13 cellular contexts compared by ENCODE assay signal in the genomic region with DNA sequence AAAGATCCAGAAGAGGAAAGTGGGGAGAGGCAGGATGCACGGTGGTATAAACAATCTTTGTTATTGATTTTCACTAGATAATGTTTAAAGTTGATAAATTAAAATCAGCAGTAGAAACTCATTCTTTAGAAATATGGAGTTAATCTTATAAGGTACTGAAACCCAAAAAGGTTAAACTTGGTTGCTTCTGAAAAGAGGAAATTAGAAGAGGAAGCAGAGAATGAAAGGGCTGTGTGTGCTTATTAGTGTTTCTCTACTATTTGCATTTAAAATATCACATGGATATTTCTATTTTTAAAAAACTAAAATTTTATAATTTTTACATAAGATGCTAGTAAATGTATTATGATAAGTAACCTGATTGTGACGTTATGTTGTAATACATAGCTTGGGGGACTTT. TPM values are rescaled to one million over a fixed set of nuclear protein-coding genes. Genes with fewer than 3 reads are reported as not detected.
A peak's percentile ranks its signal among the peaks of the same experiment; 100 is the strongest.
DNase-seq lines count a peak whose midpoint lies in the region; ATAC-seq and TF ChIP-seq lines count a peak whose summit lies in the region.
"Had no signal": no experiment of that assay in that cellular context is flagged by ENCODE, and none has a peak within 500 bp of the region (broad histone marks: within the 10 kb centered on the region; RNA-seq: fewer than 3 reads in every experiment).

No MANE protein-coding gene starts in this region.

- no peak overlapping the region; the same call in 1 of the 2 replicates for H2AFZ ChIP-seq in OCI-LY1 (ENCODE audit: low read length)

- H3K79me2 ChIP-seq in OCI-LY1 (ENCODE audit: insufficient read depth, low read length), result no peaks in the 10 kb centered on the region

- H3K4me3 Mint-ChIP-seq in WTC11, result no peak overlapping the region
- H3K4me3 Mint-ChIP-seq: activated T-cell treated with anti-CD3 and anti-CD28 coated beads, Interleukin-2, amount 50 U/mL, for 72 hours had no signal

- H3K9me2 ChIP-seq in OCI-LY1 (ENCODE audit: low read depth, low read length), result no peaks in the 10 kb centered on the region

- H3K9ac ChIP-seq in OCI-LY1 (ENCODE audit: low read length), result no peak overlapping the region

- POLR2A ChIA-PET in WTC11 (lab: Charles Lee), result no interaction called here

- H3K4me3 ChIP-seq in GM12864 (ENCODE audit: low read depth, low read length), result no peak overlapping the region
- H3K4me3 ChIP-seq in OCI-LY1 (ENCODE audit: low read depth, low read length, poor library complexity, severe bottlenecking), result no peak overlapping the region

- H3K9me3 Mint-ChIP-seq in WTC11, result peaks cover 5% of the 10 kb centered on the region

- no peak for TF ChIP-seq CTCF in GM12864 (IDR thresholded peaks at IDR 0.05; ENCODE audit: low read depth, low read length, missing control alignments)
- TF ChIP-seq CTCF in OCI-LY1 (IDR thresholded peaks at IDR 0.05; ENCODE audit: low read length), result no peak
- no peak for TF ChIP-seq CTCF in WTC11 (IDR thresholded peaks at IDR 0.05)

- H3K4me1 ChIP-seq in OCI-LY1 (ENCODE audit: insufficient read depth, low read length, severe bottlenecking), result peaks cover 40% of the 10 kb centered on the region

- ATAC-seq in GM21390 (IDR thresholded peaks at IDR 0.05; ENCODE audit: unreplicated experiment) (peak; percentile 47), HG03139 (IDR thresholded peaks at IDR 0.05; ENCODE audit: unreplicated experiment) (peak; percentile 35), WTC11 (no peak)
- ATAC-seq: activated T-cell treated with anti-CD3 and anti-CD28 coated beads, Interleukin-2, amount 50 U/mL, for 72 hours had no signal

- no peaks in the 10 kb centered on the region for H4K20me1 ChIP-seq in OCI-LY1 (ENCODE audit: insufficient read depth, low read length)

- no peaks in the 10 kb centered on the region for H3K27me3 Mint-ChIP-seq in WTC11 (ENCODE audit: low read depth)

- H3K36me3 ChIP-seq in OCI-LY1 (ENCODE audit: insufficient read depth, low read length), result no peaks in the 10 kb centered on the region

- DNase-seq in GM12864 (ENCODE audit: low read depth) (peak; percentile 18), WTC11 (ENCODE audit: low spot score) (no peak), caudate nucleus (lab: John Stamatoyannopoulos, UW) (no peak), inferior parietal cortex (ENCODE audit: extremely low spot score) (no peak), hippocampal formation (lab: John Stamatoyannopoulos, UW) (no peak)
- DNase-seq: activated T-cell treated with anti-CD3 and anti-CD28 coated beads, Interleukin-2, amount 50 U/mL, for 72 hours; NCI-H1092 treated with DMSO at 0.1 percent for 48 hours; T1000 had no signal

- H3K27me3 ChIP-seq in OCI-LY1 (ENCODE audit: insufficient read depth, low read length), result no peaks in the 10 kb centered on the region

- H3F3A ChIP-seq in OCI-LY1 (ENCODE audit: insufficient read depth, low read length), result no peaks in the 10 kb centered on the region

- CTCF ChIA-PET in WTC11 (lab: Charles Lee), result no interaction called here

- H3K4me2 ChIP-seq in OCI-LY1 (ENCODE audit: low read length), result no peak overlapping the region

- H3K27ac ChIP-seq in OCI-LY1 (ENCODE audit: low read depth, low read length, poor library complexity, severe bottlenecking) (peak overlapping the region; percentile 50), caudate nucleus (ENCODE audit: low read depth, low read length) (no peak overlapping the region)

- H3K4me1 Mint-ChIP-seq in WTC11, result no peaks in the 10 kb centered on the region

- H3K27ac Mint-ChIP-seq in WTC11, result no peak overlapping the region
- H3K27ac Mint-ChIP-seq: activated T-cell treated with anti-CD3 and anti-CD28 coated beads, Interleukin-2, amount 50 U/mL, for 72 hours had no signal

- H3K9me3 ChIP-seq in OCI-LY1 (ENCODE audit: low read length), result 0 out of 2 replicates have a peak, but pooled peaks cover 3% of the 10 kb centered on the region

- H3K36me3 Mint-ChIP-seq in WTC11, result peaks cover 3% of the 10 kb centered on the region; the same call in 1 of the 2 replicates

TF ChIP-seq in WTC11, 78 proteins besides CTCF, POLR2A, EP300 and RAD21:
- TF ChIP-seq, protein P1, sequence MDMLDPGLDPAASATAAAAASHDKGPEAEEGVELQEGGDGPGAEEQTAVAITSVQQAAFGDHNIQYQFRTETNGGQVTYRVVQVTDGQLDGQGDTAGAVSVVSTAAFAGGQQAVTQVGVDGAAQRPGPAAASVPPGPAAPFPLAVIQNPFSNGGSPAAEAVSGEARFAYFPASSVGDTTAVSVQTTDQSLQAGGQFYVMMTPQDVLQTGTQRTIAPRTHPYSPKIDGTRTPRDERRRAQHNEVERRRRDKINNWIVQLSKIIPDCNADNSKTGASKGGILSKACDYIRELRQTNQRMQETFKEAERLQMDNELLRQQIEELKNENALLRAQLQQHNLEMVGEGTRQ (CRISPR knock-in tag; IDR thresholded peaks at IDR 0.05), result no peak

RNA-seq across cellular contexts. Expression of gene C1orf141, which starts 24.4 kb away (rescaled TPM):
- total RNA-seq in WTC11 (2021), result not detected in 3 replicates
- total RNA-seq: bronchial epithelial cell, Daoy had no signal

RNA-seq across cellular contexts. Expression of gene IL23R, which starts 55.9 kb away (rescaled TPM):
- not detected in 3 replicates for total RNA-seq in WTC11 (2021)
- total RNA-seq: bronchial epithelial cell, Daoy had no signal

RNA-seq across cellular contexts. Expression of gene SLC35D1, which starts 56.4 kb away (rescaled TPM):
- total RNA-seq in WTC11 (2021), result 2.4 to 3.0 TPM (median 2.6 TPM) in 3 replicates
